1 cellular context compared by ENCODE assay signal in genomic region chr9:135992486-135993408, GRCh38.
TF ChIP-seq lines count a peak whose summit lies in the region.

No MANE protein-coding gene starts in this region.

TF ChIP-seq in K562, 482 proteins besides CTCF, POLR2A, EP300 and RAD21 (continued from another document):
- TF ChIP-seq, protein P1, sequence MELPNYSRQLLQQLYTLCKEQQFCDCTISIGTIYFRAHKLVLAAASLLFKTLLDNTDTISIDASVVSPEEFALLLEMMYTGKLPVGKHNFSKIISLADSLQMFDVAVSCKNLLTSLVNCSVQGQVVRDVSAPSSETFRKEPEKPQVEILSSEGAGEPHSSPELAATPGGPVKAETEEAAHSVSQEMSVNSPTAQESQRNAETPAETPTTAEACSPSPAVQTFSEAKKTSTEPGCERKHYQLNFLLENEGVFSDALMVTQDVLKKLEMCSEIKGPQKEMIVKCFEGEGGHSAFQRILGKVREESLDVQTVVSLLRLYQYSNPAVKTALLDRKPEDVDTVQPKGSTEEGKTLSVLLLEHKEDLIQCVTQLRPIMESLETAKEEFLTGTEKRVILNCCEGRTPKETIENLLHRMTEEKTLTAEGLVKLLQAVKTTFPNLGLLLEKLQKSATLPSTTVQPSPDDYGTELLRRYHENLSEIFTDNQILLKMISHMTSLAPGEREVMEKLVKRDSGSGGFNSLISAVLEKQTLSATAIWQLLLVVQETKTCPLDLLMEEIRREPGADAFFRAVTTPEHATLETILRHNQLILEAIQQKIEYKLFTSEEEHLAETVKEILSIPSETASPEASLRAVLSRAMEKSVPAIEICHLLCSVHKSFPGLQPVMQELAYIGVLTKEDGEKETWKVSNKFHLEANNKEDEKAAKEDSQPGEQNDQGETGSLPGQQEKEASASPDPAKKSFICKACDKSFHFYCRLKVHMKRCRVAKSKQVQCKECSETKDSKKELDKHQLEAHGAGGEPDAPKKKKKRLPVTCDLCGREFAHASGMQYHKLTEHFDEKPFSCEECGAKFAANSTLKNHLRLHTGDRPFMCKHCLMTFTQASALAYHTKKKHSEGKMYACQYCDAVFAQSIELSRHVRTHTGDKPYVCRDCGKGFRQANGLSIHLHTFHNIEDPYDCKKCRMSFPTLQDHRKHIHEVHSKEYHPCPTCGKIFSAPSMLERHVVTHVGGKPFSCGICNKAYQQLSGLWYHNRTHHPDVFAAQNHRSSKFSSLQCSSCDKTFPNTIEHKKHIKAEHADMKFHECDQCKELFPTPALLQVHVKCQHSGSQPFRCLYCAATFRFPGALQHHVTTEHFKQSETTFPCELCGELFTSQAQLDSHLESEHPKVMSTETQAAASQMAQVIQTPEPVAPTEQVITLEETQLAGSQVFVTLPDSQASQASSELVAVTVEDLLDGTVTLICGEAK (IDR thresholded peaks at IDR 0.05): no peak
- TF ChIP-seq, protein P1 (CRISPR knock-in tag; IDR thresholded peaks at IDR 0.05): no peak
